9 cellular contexts compared by ENCODE assay signal in genomic region chr20:38892091-38892981, GRCh38. TPM values are rescaled to one million over a fixed set of nuclear protein-coding genes. Genes with fewer than 3 reads are reported as not detected.
DNase-seq lines count a peak whose midpoint lies in the region; ATAC-seq and TF ChIP-seq lines count a peak whose summit lies in the region.
"Had no signal": no experiment of that assay in that cellular context is flagged by ENCODE, and none has a peak within 500 bp of the region (broad histone marks: within the 10 kb centered on the region; RNA-seq: fewer than 3 reads in every experiment).

No MANE protein-coding gene starts in this region.

- peak; percentile 61 for ATAC-seq in HG02852 (IDR thresholded peaks at IDR 0.05; ENCODE audit: unreplicated experiment)
- ATAC-seq in stimulated activated naive B cell treated with anti-CD40 and anti-IgM and Interleukin-4, amounts not matched to agents 10 μg/mL and 1 μg/mL and 100 μg/mL, for 72 hours (replicated peaks): peak; percentile 86 to 88

- H3K27me3 ChIP-seq in OCI-LY1 (ENCODE audit: insufficient read depth, low read length) (no peaks in the 10 kb centered on the region), vagina (no peaks in the 10 kb centered on the region)

- TF ChIP-seq POLR2A in vagina (IDR thresholded peaks at IDR 0.05): no peak

- DNase-seq in T-helper 2 cell treated with Interferon-gamma antibody and Interleukin-4, amounts not matched to agents 5 μg/mL and 100 μg/mL, for 36 hours (ENCODE audit: low spot score): no peak
- DNase-seq in T-helper 2 cell (no peak), vagina (ENCODE audit: extremely low spot score in 2 of 2) (no peak), chondrocyte (ENCODE audit: low spot score) (no peak)
- DNase-seq in stimulated activated naive B cell treated with anti-CD40 and anti-IgM and Interleukin-4, amounts not matched to agents 10 μg/mL and 1 μg/mL and 100 μg/mL, for 72 hours: peak; percentile 72
- DNase-seq in stimulated activated CD4-positive, alpha-beta T cell treated with anti-CD3 and anti-CD28 coated beads, Interleukin-2, amount 100 ng/mL, for 24 hours: no peak

- peak overlapping the region; percentile 56 for H3K27ac Mint-ChIP-seq in T-helper 2 cell treated with Interferon-gamma antibody and Interleukin-4, amounts not matched to agents 5 μg/mL and 100 μg/mL, for 36 hours
- peak overlapping the region; percentile 97 for H3K27ac Mint-ChIP-seq in stimulated activated naive B cell treated with anti-CD40 and anti-IgM and Interleukin-4, amounts not matched to agents 10 μg/mL and 1 μg/mL and 100 μg/mL, for 72 hours
- H3K27ac Mint-ChIP-seq in chondrocyte (ENCODE audit: unreplicated experiment): no peak overlapping the region

- peaks cover 30% of the 10 kb centered on the region for H3K4me1 Mint-ChIP-seq in T-helper 2 cell treated with Interferon-gamma antibody and Interleukin-4, amounts not matched to agents 5 μg/mL and 100 μg/mL, for 36 hours (ENCODE audit: low read depth)
- H3K4me1 Mint-ChIP-seq in stimulated activated naive B cell treated with anti-CD40 and anti-IgM and Interleukin-4, amounts not matched to agents 10 μg/mL and 1 μg/mL and 100 μg/mL, for 72 hours: peaks cover 57 to 78% of the 10 kb centered on the region in 2 donors
- H3K4me1 Mint-ChIP-seq in chondrocyte (ENCODE audit: low read depth): peaks cover 5% of the 10 kb centered on the region

- peaks cover 8% of the 10 kb centered on the region for H3F3A ChIP-seq in OCI-LY1 (ENCODE audit: insufficient read depth, low read length)

- H3K4me3 ChIP-seq in OCI-LY1 (ENCODE audit: low read depth, low read length, poor library complexity, severe bottlenecking): no peak overlapping the region
- no peak overlapping the region for H3K4me3 ChIP-seq in vagina
- H3K4me3 ChIP-seq: esophagus muscularis mucosa had no signal

- peaks cover 20% of the 10 kb centered on the region for H3K36me3 Mint-ChIP-seq in T-helper 2 cell treated with Interferon-gamma antibody and Interleukin-4, amounts not matched to agents 5 μg/mL and 100 μg/mL, for 36 hours (ENCODE audit: low read depth)
- peaks cover 44 to 59% of the 10 kb centered on the region in 2 donors for H3K36me3 Mint-ChIP-seq in stimulated activated naive B cell treated with anti-CD40 and anti-IgM and Interleukin-4, amounts not matched to agents 10 μg/mL and 1 μg/mL and 100 μg/mL, for 72 hours
- no peaks in the 10 kb centered on the region for H3K36me3 Mint-ChIP-seq in chondrocyte (ENCODE audit: low read depth)

- H3K4me1 ChIP-seq in OCI-LY1 (ENCODE audit: insufficient read depth, low read length, severe bottlenecking) (peaks cover 42% of the 10 kb centered on the region), vagina (peaks cover 14% of the 10 kb centered on the region)

- peak overlapping the region; percentile 44 for H3K9ac ChIP-seq in OCI-LY1 (ENCODE audit: low read length)

- no peaks in the 10 kb centered on the region for H3K27me3 Mint-ChIP-seq in T-helper 2 cell treated with Interferon-gamma antibody and Interleukin-4, amounts not matched to agents 5 μg/mL and 100 μg/mL, for 36 hours (ENCODE audit: low read depth)
- H3K27me3 Mint-ChIP-seq in stimulated activated naive B cell treated with anti-CD40 and anti-IgM and Interleukin-4, amounts not matched to agents 10 μg/mL and 1 μg/mL and 100 μg/mL, for 72 hours: no peaks in the 10 kb centered on the region
- peaks cover 39% of the 10 kb centered on the region for H3K27me3 Mint-ChIP-seq in chondrocyte (ENCODE audit: low read depth)

- H3K27ac ChIP-seq in OCI-LY1 (ENCODE audit: low read depth, low read length, poor library complexity, severe bottlenecking): peak overlapping the region; percentile 96
- no peak overlapping the region for H3K27ac ChIP-seq in vagina
- H3K27ac ChIP-seq: esophagus muscularis mucosa had no signal

- H4K20me1 ChIP-seq in OCI-LY1 (ENCODE audit: insufficient read depth, low read length): no peaks in the 10 kb centered on the region

- H3K4me3 Mint-ChIP-seq in T-helper 2 cell treated with Interferon-gamma antibody and Interleukin-4, amounts not matched to agents 5 μg/mL and 100 μg/mL, for 36 hours: no peak overlapping the region
- peak overlapping the region; percentile 43 to 64 for H3K4me3 Mint-ChIP-seq in stimulated activated naive B cell treated with anti-CD40 and anti-IgM and Interleukin-4, amounts not matched to agents 10 μg/mL and 1 μg/mL and 100 μg/mL, for 72 hours
- H3K4me3 Mint-ChIP-seq in chondrocyte (ENCODE audit: unreplicated experiment): no peak overlapping the region

- H3K36me3 ChIP-seq in OCI-LY1 (ENCODE audit: insufficient read depth, low read length) (peaks cover 56% of the 10 kb centered on the region), vagina (no peaks in the 10 kb centered on the region)

- H3K9me3 ChIP-seq in OCI-LY1 (ENCODE audit: low read length) (no peaks in the 10 kb centered on the region), vagina (no peaks in the 10 kb centered on the region)
- H3K9me3 ChIP-seq: esophagus muscularis mucosa had no signal

- H2AFZ ChIP-seq in OCI-LY1 (ENCODE audit: low read length): no peak overlapping the region

- intact Hi-C loops in vagina (cut with DNase I): no loop called here

- no peaks in the 10 kb centered on the region for H3K79me2 ChIP-seq in OCI-LY1 (ENCODE audit: insufficient read depth, low read length)

- no peaks in the 10 kb centered on the region for H3K9me2 ChIP-seq in OCI-LY1 (ENCODE audit: low read depth, low read length)

- no peaks in the 10 kb centered on the region for H3K9me3 Mint-ChIP-seq in T-helper 2 cell treated with Interferon-gamma antibody and Interleukin-4, amounts not matched to agents 5 μg/mL and 100 μg/mL, for 36 hours
- H3K9me3 Mint-ChIP-seq in stimulated activated naive B cell treated with anti-CD40 and anti-IgM and Interleukin-4, amounts not matched to agents 10 μg/mL and 1 μg/mL and 100 μg/mL, for 72 hours: peaks cover 4 to 5% of the 10 kb centered on the region in 2 donors
- no peaks in the 10 kb centered on the region for H3K9me3 Mint-ChIP-seq in chondrocyte (ENCODE audit: low read depth)

- peak overlapping the region; percentile 64; the same call in 1 of the 2 replicates for H3K4me2 ChIP-seq in OCI-LY1 (ENCODE audit: low read length)

- TF ChIP-seq CTCF in OCI-LY1 (IDR thresholded peaks at IDR 0.05; ENCODE audit: low read length) (no peak), vagina (IDR thresholded peaks at IDR 0.05) (no peak), chondrocyte (IDR thresholded peaks at IDR 0.05) (no peak)

RNA-seq across cellular contexts. Expression of gene FAM83D, which starts 33.9 kb away (rescaled TPM):
- total RNA-seq in vagina: 20.4 TPM
- total RNA-seq in chondrocyte: 1.5 to 4.8 TPM (median 4.5 TPM) in 3 replicates

Comparison
In these comparisons a context has a peak if more than half of its experiments do, and no peak if none do; other contexts are left out.
1. H3K4me3 Mint-ChIP-seq: peak in stimulated activated naive B cell treated with anti-CD40 and anti-IgM and Interleukin-4, amounts not matched to agents 10 μg/mL and 1 μg/mL and 100 μg/mL, for 72 hours (2 of 2); none in T-helper 2 cell treated with Interferon-gamma antibody and Interleukin-4, amounts not matched to agents 5 μg/mL and 100 μg/mL, for 36 hours (single experiment) and chondrocyte (single experiment).